In the genomic region with DNA sequence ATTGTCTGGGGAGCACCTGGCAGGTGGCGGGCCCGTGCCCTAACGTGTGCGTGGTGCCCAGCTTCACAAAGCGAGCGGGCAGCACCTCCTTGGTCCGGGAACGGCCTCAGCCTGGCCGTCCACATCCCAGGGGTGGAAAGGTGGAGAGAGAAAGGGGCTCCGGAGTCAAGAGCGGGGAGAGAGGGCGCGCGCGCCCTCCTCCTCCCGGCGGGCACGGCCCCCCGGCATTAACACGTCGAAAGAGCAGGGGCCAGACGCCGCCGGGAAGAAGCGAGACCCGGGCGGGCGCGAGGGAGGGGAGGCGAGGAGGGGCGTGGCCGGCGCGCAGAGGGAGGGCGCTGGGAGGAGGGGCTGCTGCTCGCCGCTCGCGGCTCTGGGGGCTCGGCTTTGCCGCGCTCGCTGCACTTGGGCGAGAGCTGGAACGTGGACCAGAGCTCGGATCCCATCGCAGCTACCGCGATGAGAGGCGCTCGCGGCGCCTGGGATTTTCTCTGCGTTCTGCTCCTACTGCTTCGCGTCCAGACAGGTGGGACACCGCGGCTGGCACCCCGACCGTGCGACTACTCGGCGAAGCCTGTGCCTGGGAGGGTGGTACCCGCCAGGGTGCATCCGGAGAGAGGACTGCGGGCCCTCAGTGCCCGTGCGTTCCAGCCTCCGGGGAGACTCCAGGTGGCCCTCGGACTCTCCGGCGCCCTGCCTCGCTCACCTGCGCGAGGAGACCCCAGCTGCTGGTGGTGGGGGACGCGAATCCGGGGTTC, we compare ENCODE assay signal across 7 cellular contexts. TPM values are rescaled to one million over a fixed set of nuclear protein-coding genes. Genes with fewer than 3 reads are reported as not detected.
DNase-seq lines count a peak whose midpoint lies in the region; ATAC-seq and TF ChIP-seq lines count a peak whose summit lies in the region.

Gene KIT (plus strand): TSS at position 402 of the 758 bp plus-strand sequence. CDS start 58 bp downstream, at position 460.

- H3K9ac ChIP-seq in mucosa of stomach (ENCODE audit: low read length), result peak within 1 kb of the TSS; percentile 56

- POLR2A ChIA-PET in activated CD8-positive, alpha-beta T cell treated with anti-CD3 and anti-CD28 coated beads for 36 hours (lab: Charles Lee), result no interaction called here

- H3K9me3 ChIP-seq in esophagus (ENCODE audit: control insufficient read depth in 2 of 2, insufficient read depth in 1 of 2, low read depth in 1 of 2, low read length in 1 of 2), result peaks cover 0 to 2% of the 10 kb centered on the region in 2 donors
- no peaks in the 10 kb centered on the region for H3K9me3 ChIP-seq in mucosa of stomach (ENCODE audit: control insufficient read depth, low read length)
- H3K9me3 ChIP-seq in tibial artery, result no peaks in the 10 kb centered on the region

- H3K27ac Mint-ChIP-seq in activated CD8-positive, alpha-beta T cell treated with anti-CD3 and anti-CD28 coated beads for 36 hours, result no peak within 1 kb of the TSS

- H3K27me3 ChIP-seq in esophagus (ENCODE audit: control insufficient read depth in 1 of 2, insufficient read depth in 2 of 2, low read length in 2 of 2), result no peaks in the 10 kb centered on the region
- H3K27me3 ChIP-seq in mucosa of stomach (ENCODE audit: control insufficient read depth, insufficient read depth, low read length), result peaks cover 49% of the 10 kb centered on the region
- no peaks in the 10 kb centered on the region for H3K27me3 ChIP-seq in tibial artery

- intact Hi-C loops in activated CD8-positive, alpha-beta T cell treated with anti-CD3 and anti-CD28 coated beads for 36 hours (cut with micrococcal nuclease), result no loop called here
- intact Hi-C loops in tibial artery (cut with DNase I; ENCODE audit: low total_unique reads), result no loop called here

- ATAC-seq in GM18511 (IDR thresholded peaks at IDR 0.05; ENCODE audit: unreplicated experiment), result peak; percentile 18
- peak; percentile 50 for ATAC-seq in activated CD8-positive, alpha-beta T cell treated with anti-CD3 and anti-CD28 coated beads for 36 hours

- H3K4me3 Mint-ChIP-seq in activated CD8-positive, alpha-beta T cell treated with anti-CD3 and anti-CD28 coated beads for 36 hours, result peak within 1 kb of the TSS; percentile 71

- peaks cover 46% of the 10 kb centered on the region for H3K27me3 Mint-ChIP-seq in activated CD8-positive, alpha-beta T cell treated with anti-CD3 and anti-CD28 coated beads for 36 hours

- CTCF ChIA-PET in activated CD8-positive, alpha-beta T cell treated with anti-CD3 and anti-CD28 coated beads for 36 hours (lab: Charles Lee), result interaction anchor here (1.3 to 1.4 kb wide), 2 partner anchors 17 to 338 kb away, joined by 3 to 4 read pairs; no protein-coding TSS in a partner anchor

- peak within 1 kb of the TSS; percentile 50 for H3K4me3 ChIP-seq in esophagus (ENCODE audit: low read depth in 1 of 2, low read length in 2 of 2)
- peak within 1 kb of the TSS; percentile 33 for H3K4me3 ChIP-seq in mucosa of stomach (ENCODE audit: low read length)
- H3K4me3 ChIP-seq in tibial artery, result peak within 1 kb of the TSS; percentile 65 to 82

- H3K27ac ChIP-seq in esophagus (ENCODE audit: low read depth in 2 of 2, low read length in 1 of 2), result no peak within 1 kb of the TSS
- H3K27ac ChIP-seq in tibial artery, result peak within 1 kb of the TSS; percentile 22 to 75

- no peaks in the 10 kb centered on the region for H3K36me3 Mint-ChIP-seq in activated CD8-positive, alpha-beta T cell treated with anti-CD3 and anti-CD28 coated beads for 36 hours (ENCODE audit: low read depth)

- H3K4me1 Mint-ChIP-seq in activated CD8-positive, alpha-beta T cell treated with anti-CD3 and anti-CD28 coated beads for 36 hours (ENCODE audit: low read depth), result peaks cover 14% of the 10 kb centered on the region

- peak; percentile 55 for DNase-seq in NCI-H187 treated with DMSO at 0.1 percent for 48 hours (lab: John Stamatoyannopoulos, UW)
- DNase-seq in activated CD8-positive, alpha-beta T cell treated with anti-CD3 and anti-CD28 coated beads for 36 hours, result peak; percentile 36
- DNase-seq in tibial artery, result peak in 1 of 2 donors; percentile 72
- no peak for DNase-seq in kidney glomerular epithelial cell (lab: John Stamatoyannopoulos, UW)

- H3K9me3 Mint-ChIP-seq in activated CD8-positive, alpha-beta T cell treated with anti-CD3 and anti-CD28 coated beads for 36 hours, result no peaks in the 10 kb centered on the region

- TF ChIP-seq CTCF in activated CD8-positive, alpha-beta T cell treated with anti-CD3 and anti-CD28 coated beads for 36 hours (IDR thresholded peaks at IDR 0.05), result no peak
- TF ChIP-seq CTCF in tibial artery (IDR thresholded peaks at IDR 0.05), result no peak

- 1% methylated on average over 62 to 78 of the region's 78 CpGs for WGBS in esophagus, 2 donors

- H3K36me3 ChIP-seq in esophagus (ENCODE audit: control insufficient read depth in 2 of 2, insufficient read depth in 2 of 2, low read length in 1 of 2) (no peaks in the 10 kb centered on the region), mucosa of stomach (ENCODE audit: control insufficient read depth, insufficient read depth, low read length) (no peaks in the 10 kb centered on the region), tibial artery (no peaks in the 10 kb centered on the region)

- H3K4me1 ChIP-seq in esophagus (ENCODE audit: control insufficient read depth in 2 of 2, insufficient read depth in 2 of 2, low read length in 1 of 2) (peaks cover 9 to 11% of the 10 kb centered on the region in 2 donors), mucosa of stomach (ENCODE audit: control insufficient read depth, insufficient read depth, low read length) (peaks cover 23% of the 10 kb centered on the region), tibial artery (peaks cover 0 to 37% (median 20%) of the 10 kb centered on the region in 4 donors)

RNA-seq across cellular contexts. Expression of gene KIT, which starts in this region (rescaled TPM):
- total RNA-seq in activated CD8-positive, alpha-beta T cell treated with anti-CD3 and anti-CD28 coated beads for 36 hours, result under 1 TPM; 0.27 to 0.58 TPM
- polyA plus RNA-seq in esophagus, result 1 to 10 TPM in 1 of 2 donors, under 1 TPM in 1; 0.49 to 1.7 TPM

Comparison
In these comparisons a context has a peak if more than half of its experiments do, and no peak if none do; other contexts are left out.
1. Peak in DNase-seq and ATAC-seq in activated CD8-positive, alpha-beta T cell treated with anti-CD3 and anti-CD28 coated beads for 36 hours; RNA of the gene not detected or under 1 TPM.
2. H3K27ac ChIP-seq: peak in tibial artery (2 of 2); none in esophagus (0 of 2).
3. Peak in every context shown above with its lines, with median percentiles within 50 percentile points of each other: H3K4me3 ChIP-seq.